9 cellular contexts compared by ENCODE assay signal in genomic region chr16:15988268-15989013, GRCh38. TPM values are rescaled to one million over a fixed set of nuclear protein-coding genes. Genes with fewer than 3 reads are reported as not detected.
DNase-seq lines count a peak whose midpoint lies in the region; ATAC-seq, FAIRE-seq and TF ChIP-seq lines count a peak whose summit lies in the region.
"Had no signal": no experiment of that assay in that cellular context is flagged by ENCODE, and none has a peak within 500 bp of the region (broad histone marks: within the 10 kb centered on the region; RNA-seq: fewer than 3 reads in every experiment).

No MANE protein-coding gene starts in this region.

- DNase-seq in DMS 273 treated with DMSO at 0.1 percent for 48 hours (lab: John Stamatoyannopoulos, UW) (peak; percentile 55), NCI-H82 (lab: John Stamatoyannopoulos, UW) (peak; percentile 73), H1 (ENCODE audit: low read depth in 1 of 2, low spot score in 2 of 2) (no peak), neural progenitor cell (ENCODE audit: low spot score) (peak; percentile 16), NCI-H748 treated with DMSO at 0.1 percent for 48 hours (lab: John Stamatoyannopoulos, UW) (no peak), NCI-H2029 (lab: John Stamatoyannopoulos, UW) (no peak)
- DNase-seq in effector CD4-positive, alpha-beta T cell: no peak

- TF ChIP-seq RAD21 in H1 (IDR thresholded peaks at IDR 0.05 in 1 of 2, conservative IDR thresholded peaks at IDR 0.05 in 1 of 2; ENCODE audit: low read depth in 2 of 2, low read length in 2 of 2): no peak

- no peak for TF ChIP-seq EP300 in H1 (IDR thresholded peaks at IDR 0.05; ENCODE audit: borderline replicate concordance in 1 of 2, low read depth in 2 of 2, low read length in 2 of 2)

- peak overlapping the region; percentile 0 for H3K27ac Mint-ChIP-seq in neural progenitor cell

- WGBS in H1 (ENCODE audit: extremely low coverage in 1 of 2, insufficient coverage in 1 of 2, insufficient read length in 1 of 2, insufficient replicate concordance in 2 of 2, low coverage in 1 of 2, low lambda C conversion rate in 2 of 2, missing lambda C conversion rate in 1 of 2), 2 experiments: 79% methylated on average over 5 of the region's 5 CpGs; no CpG with 5 or more reads in 1 of the 2 experiments

- 0 out of 2 replicates have a peak overlapping the region, but pooled peaks have one; percentile 2 for H2BK5ac ChIP-seq in H1 (ENCODE audit: low read depth, low read length)

- no peak for FAIRE-seq in H1 (lab: Jason Lieb, UNC)

- no peak overlapping the region for H2AK5ac ChIP-seq in H1 (ENCODE audit: low read depth, low read length)

- H3K4ac ChIP-seq in H1 (replicated peaks; ENCODE audit: insufficient read length, low read depth, low read length): no peak overlapping the region

- peaks cover 7 to 22% (median 10%) of the 10 kb centered on the region in 4 experiments for H3K4me1 ChIP-seq in H1 (replicated peaks in 1 of 4; ENCODE audit: control insufficient read depth in 3 of 4, insufficient read depth in 4 of 4, low read length in 3 of 4)
- peaks cover 29% of the 10 kb centered on the region for H3K4me1 ChIP-seq in neural progenitor cell

- H3K27me3 Mint-ChIP-seq in neural progenitor cell (ENCODE audit: insufficient read depth, low read depth): peaks cover 8% of the 10 kb centered on the region

- no peak overlapping the region for H4K8ac ChIP-seq in H1 (ENCODE audit: extremely low read depth, insufficient read depth, low read length)

- H3K56ac ChIP-seq in H1 (replicated peaks; ENCODE audit: insufficient read length, low read depth, low read length): no peak overlapping the region

- no peak overlapping the region for H2AFZ ChIP-seq in H1 (ENCODE audit: low read length)
- H2AFZ ChIP-seq in neural progenitor cell (replicated peaks): no peak overlapping the region

- TF ChIP-seq POLR2A in H1 (IDR thresholded peaks at IDR 0.05; ENCODE audit: control extremely low read depth in 1 of 2, low read depth in 2 of 2, low read length in 2 of 2): no peak

- H3K23me2 ChIP-seq in H1 (ENCODE audit: low read depth, low read length): no peaks in the 10 kb centered on the region

- no peak overlapping the region for H4K5ac ChIP-seq in H1 (ENCODE audit: insufficient read length, low read depth, low read length)

- no peak overlapping the region for H3K14ac ChIP-seq in H1 (ENCODE audit: insufficient read length)

- H3K9me3 Mint-ChIP-seq in neural progenitor cell: no peaks in the 10 kb centered on the region

- H3K23ac ChIP-seq in H1 (ENCODE audit: insufficient read length): no peak overlapping the region

- H2BK120ac ChIP-seq in H1 (replicated peaks; ENCODE audit: low read depth, low read length): no peak overlapping the region

- H4K91ac ChIP-seq in H1 (replicated peaks; ENCODE audit: insufficient read length, low read length): no peak overlapping the region

- H3K79me1 ChIP-seq in H1 (ENCODE audit: low read depth, low read length): peaks cover 27% of the 10 kb centered on the region

- H3K4me1 Mint-ChIP-seq in neural progenitor cell: peaks cover 39% of the 10 kb centered on the region

- peaks cover 11 to 91% of the 10 kb centered on the region in 2 experiments for H3K79me2 ChIP-seq in H1 (ENCODE audit: control insufficient read depth in 1 of 2, insufficient read depth in 2 of 2, low read length in 2 of 2)
- peaks cover 64% of the 10 kb centered on the region for H3K79me2 ChIP-seq in neural progenitor cell (ENCODE audit: low read depth)

- H3K27me3 ChIP-seq in H1 (replicated peaks in 1 of 4; ENCODE audit: control insufficient read depth in 3 of 4, extremely low read depth in 1 of 4, insufficient read depth in 3 of 4, low read length in 3 of 4) (no peaks in the 10 kb centered on the region), neural progenitor cell (peaks cover 6% of the 10 kb centered on the region)

- no peak overlapping the region for H3K9ac ChIP-seq in H1 (replicated peaks in 1 of 4; ENCODE audit: extremely low read depth in 1 of 4, low read depth in 3 of 4, low read length in 3 of 4)
- no peak overlapping the region for H3K9ac ChIP-seq in neural progenitor cell

- no peak overlapping the region for H2BK20ac ChIP-seq in H1 (ENCODE audit: low read length)

- peak overlapping the region; percentile 73; the same call in 1 of the 2 replicates for H3K18ac ChIP-seq in H1 (ENCODE audit: extremely low read depth, low read length)

- peaks cover 31% of the 10 kb centered on the region for H3F3A ChIP-seq in neural progenitor cell (ENCODE audit: low read depth)

- POLR2A ChIA-PET in H1 (lab: Charles Lee; ENCODE audit: partially characterized antibody): interaction anchor here (1.0 to 2.3 kb wide), 2 partner anchors 11 to 100 kb away, joined by 3 to 8 read pairs; partner anchors contain the start of gene CEP20

- H3K4me2 ChIP-seq in H1 (ENCODE audit: insufficient read depth in 1 of 2, low read depth in 2 of 2, low read length in 2 of 2): peak overlapping the region in 1 of 2 experiments; percentile 41; a peak in 1 of 4 replicates
- peak overlapping the region; percentile 74 for H3K4me2 ChIP-seq in neural progenitor cell
- H3K4me2 ChIP-seq: smooth muscle cell had no signal

- H3K4me3 Mint-ChIP-seq in neural progenitor cell: no peak overlapping the region

- peak overlapping the region; percentile 33; the same call in 1 of the 2 replicates for H2BK15ac ChIP-seq in H1 (ENCODE audit: low read length)

- CTCF ChIA-PET in H1 (lab: Charles Lee; ENCODE audit: partially characterized antibody): no interaction called here

- H3K27ac ChIP-seq in H1 (ENCODE audit: low read depth, low read length) (no peak overlapping the region), neural progenitor cell (no peak overlapping the region)

- TF ChIP-seq CTCF in H1 (IDR thresholded peaks at IDR 0.05; ENCODE audit: control extremely low read depth in 1 of 3, insufficient read depth in 1 of 3, low read depth in 1 of 3, low read length in 3 of 3) (no peak), neural progenitor cell (IDR thresholded peaks at IDR 0.05) (no peak)

- H3K36me3 Mint-ChIP-seq in neural progenitor cell: peaks cover 3% of the 10 kb centered on the region

- H3K4me3 ChIP-seq in H1 (ENCODE audit: extremely low read depth in 1 of 4, insufficient read depth in 2 of 4, low read depth in 3 of 4, low read length in 4 of 4): no peak overlapping the region
- H3K4me3 ChIP-seq in neural progenitor cell: no peak overlapping the region
- H3K4me3 ChIP-seq: smooth muscle cell had no signal

- ATAC-seq in GM21576 (IDR thresholded peaks at IDR 0.05; ENCODE audit: unreplicated experiment): no peak

- H2BK12ac ChIP-seq in H1 (ENCODE audit: low read depth, low read length): no peak overlapping the region

- H3K36me3 ChIP-seq in H1 (ENCODE audit: control insufficient read depth in 2 of 4, insufficient read depth in 4 of 4, low read length in 3 of 4) (no peaks in the 10 kb centered on the region; a peak in 1 of 8 replicates), neural progenitor cell (no peaks in the 10 kb centered on the region)

- H4K20me1 ChIP-seq in H1 (replicated peaks in 1 of 2; ENCODE audit: control insufficient read depth in 1 of 2, insufficient read depth in 2 of 2, low read length in 2 of 2) (peaks cover 22 to 46% of the 10 kb centered on the region in 2 experiments), neural progenitor cell (ENCODE audit: low read depth) (peaks cover 95% of the 10 kb centered on the region)

- no peaks in the 10 kb centered on the region for H3K9me3 ChIP-seq in H1 (ENCODE audit: insufficient read depth in 2 of 2, low read depth in 1 of 2, low read length in 1 of 2)
- H3K9me3 ChIP-seq in neural progenitor cell (ENCODE audit: low read depth): no peaks in the 10 kb centered on the region

TF ChIP-seq in H1, 55 proteins besides CTCF, POLR2A, EP300 and RAD21:
- TF ChIP-seq BRCA1 (IDR thresholded peaks at IDR 0.05; ENCODE audit: low read depth, low read length) (no peak), BACH1 (IDR thresholded peaks at IDR 0.05; ENCODE audit: low read length) (peak; percentile 40; the same call in 1 of the 2 replicates)

RNA-seq across cellular contexts. Expression of gene ABCC1, which starts 39.0 kb away (rescaled TPM):
- total RNA-seq in H1 (2021; fragmentation: NEBNext Ultra II Directional; extraction: Animal tissue kit (Norgen Biotek cat#: 25700)): 65.7 and 66.8 TPM in 2 replicates
- polyA plus RNA-seq in H1 (2011; rRNA removed): 42.6 and 73.9 TPM in 2 replicates
- polyA plus RNA-seq in H1 (2011; cell fraction: cytosol; rRNA removed): 25.1 TPM
- polyA plus RNA-seq in H1 (2011; cell fraction: nucleus; rRNA removed): 102 TPM
- 54.4 to 58.9 TPM (median 57.1 TPM) in 4 replicates for polyA plus RNA-seq in H1 (2012, experiment 1 of 2)
- polyA plus RNA-seq in H1 (2012, experiment 2 of 2): 24.2 TPM
- polyA plus RNA-seq in H1 (2013, experiment 1 of 2): 67.0 TPM
- 55.1 TPM for polyA plus RNA-seq in H1 (2013, experiment 2 of 2)
- polyA minus RNA-seq in H1 (2011; rRNA and poly(A)+ RNA removed): 121 and 123 TPM in 2 replicates
- polyA minus RNA-seq in H1 (2011; cell fraction: cytosol; rRNA and poly(A)+ RNA removed): 62.4 TPM
- polyA minus RNA-seq in H1 (2011; cell fraction: nucleus; rRNA and poly(A)+ RNA removed): 75.8 TPM
- total RNA-seq in neural progenitor cell (ENCODE audit: low replicate concordance): 17.5 and 26.7 TPM in 2 replicates

Comparison
In these comparisons a context has a peak if more than half of its experiments do, and no peak if none do; other contexts are left out.
1. DNase-seq: peak in DMS 273 treated with DMSO at 0.1 percent for 48 hours (single experiment), NCI-H82 (single experiment) and neural progenitor cell (single experiment); none in H1 (0 of 2), NCI-H748 treated with DMSO at 0.1 percent for 48 hours (single experiment), NCI-H2029 (single experiment) and effector CD4-positive, alpha-beta T cell (single experiment).